ENCODE assay signal across 9 cellular contexts in genomic region chr5:91293131-91293530, GRCh38.
DNase-seq lines count a peak whose midpoint lies in the region; ATAC-seq, FAIRE-seq and TF ChIP-seq lines count a peak whose summit lies in the region.
"Had no signal": no experiment of that assay in that cellular context is flagged by ENCODE, and none has a peak within 500 bp of the region (broad histone marks: within the 10 kb centered on the region; RNA-seq: fewer than 3 reads in every experiment).

No MANE protein-coding gene starts in this region.

- in situ Hi-C loops in HepG2 (cut with HindIII; ENCODE audit: extremely low pct_ligation_motif_present, low pct_unique_long_range_greater_than_20kb): no loop called here

- TF ChIP-seq CTCF in HepG2 (CRISPR knock-in tag; IDR thresholded peaks at IDR 0.05) (no peak), breast epithelium (IDR thresholded peaks at IDR 0.05) (no peak)

- TF ChIP-seq POLR2A in GM12892 (IDR thresholded peaks at IDR 0.05; ENCODE audit: low read depth, low read length) (no peak), HepG2 (IDR thresholded peaks at IDR 0.05; ENCODE audit: insufficient read depth in 1 of 2, low read depth in 2 of 2, low read length in 2 of 2) (no peak), breast epithelium (IDR thresholded peaks at IDR 0.05) (no peak)

- H3K9ac ChIP-seq in HepG2 (ENCODE audit: insufficient read depth, low read depth, low read length): no peak overlapping the region

- H3K36me3 ChIP-seq in HepG2 (replicated peaks in 1 of 2; ENCODE audit: control insufficient read depth in 1 of 2, insufficient read depth in 2 of 2, low read length in 2 of 2) (no peaks in the 10 kb centered on the region), breast epithelium (no peaks in the 10 kb centered on the region)

- no peaks in the 10 kb centered on the region for H3K79me2 ChIP-seq in HepG2 (ENCODE audit: insufficient read depth, low read length)

- POLR2A ChIA-PET in HepG2 (lab: Yijun Ruan, JAX): no interaction called here

- TF ChIP-seq EP300 in HepG2 (IDR thresholded peaks at IDR 0.05; ENCODE audit: low read depth in 2 of 2, low read length in 2 of 2) (no peak), HepG2 (CRISPR knock-in tag; IDR thresholded peaks at IDR 0.05; ENCODE audit: borderline replicate concordance) (no peak)

- no peaks in the 10 kb centered on the region for H3K4me1 ChIP-seq in HepG2 (ENCODE audit: insufficient read depth, low read length)
- H3K4me1 ChIP-seq in breast epithelium: peaks cover 0 to 3% of the 10 kb centered on the region in 2 donors

- FAIRE-seq in GM12892 (lab: Jason Lieb, UNC): peak; percentile 48
- no peak for FAIRE-seq in HepG2 (lab: Jason Lieb, UNC)

- no peak overlapping the region for H3K4me2 ChIP-seq in HepG2 (ENCODE audit: low read depth, low read length)

- CTCF ChIA-PET in HepG2 (lab: Yijun Ruan, JAX; ENCODE audit: low intra/inter-chr PET ratio, low total read pairs): no interaction called here

- TF ChIP-seq RAD21 in HepG2 (CRISPR knock-in tag; IDR thresholded peaks at IDR 0.05): no peak

- BruUV-seq in HepG2 (replicated peaks; lab: Mats Ljungman, UMichigan): no TSS peak

- ATAC-seq in GM21619 (IDR thresholded peaks at IDR 0.05; ENCODE audit: unreplicated experiment) (peak; percentile 99), HG03571 (IDR thresholded peaks at IDR 0.05; ENCODE audit: unreplicated experiment) (peak; percentile 90), HepG2 (no peak)
- ATAC-seq: left cardiac atrium had no signal

- H3K9me3 ChIP-seq in HepG2 (ENCODE audit: low read length) (no peaks in the 10 kb centered on the region), breast epithelium (no peaks in the 10 kb centered on the region)

- H3K4me3 ChIP-seq in HepG2 (replicated peaks in 1 of 3; ENCODE audit: insufficient read depth in 1 of 3, low read depth in 2 of 3, low read length in 3 of 3) (no peak overlapping the region), breast epithelium (no peak overlapping the region)

- H2AFZ ChIP-seq in HepG2 (ENCODE audit: low read length): no peak overlapping the region

- intact Hi-C loops in HepG2 (cut with micrococcal nuclease; ENCODE audit: unreplicated experiment) (no loop called here), breast epithelium (cut with DNase I; ENCODE audit: low total_unique reads) (no loop called here)

- H3K27ac ChIP-seq in HepG2 (ENCODE audit: extremely low read length, insufficient read depth, low read length) (no peak overlapping the region), breast epithelium (no peak overlapping the region)

- no peaks in the 10 kb centered on the region for H4K20me1 ChIP-seq in HepG2 (ENCODE audit: insufficient read depth, low read length)

- no peaks in the 10 kb centered on the region; a peak in 1 of 5 replicates for H3K27me3 ChIP-seq in HepG2 (ENCODE audit: control insufficient read depth in 1 of 2, insufficient read depth in 2 of 2, low read length in 2 of 2)
- H3K27me3 ChIP-seq in breast epithelium: no peaks in the 10 kb centered on the region

- DNase-seq in GM12892 (ENCODE audit: insufficient read length) (no peak), fibroblast of peridontal ligament (ENCODE audit: extremely low read depth) (peak; percentile 30), HepG2 (ENCODE audit: low spot score) (no peak), AML-193 (lab: John Stamatoyannopoulos, UW) (no peak), GOT3 (lab: John Stamatoyannopoulos, UW) (no peak), breast epithelium (ENCODE audit: low spot score in 2 of 2) (no peak)
- DNase-seq: left cardiac atrium had no signal

TF ChIP-seq in HepG2, 621 proteins besides CTCF, POLR2A, EP300 and RAD21:
- TF ChIP-seq ZNF878 (CRISPR knock-in tag; IDR thresholded peaks at IDR 0.05): no peak
- no peak for TF ChIP-seq JARID2 (CRISPR knock-in tag; IDR thresholded peaks at IDR 0.05; ENCODE audit: insufficient replicate concordance)
- no peak for TF ChIP-seq GMEB1 (CRISPR knock-in tag; IDR thresholded peaks at IDR 0.05; ENCODE audit: borderline replicate concordance)
- TF ChIP-seq TCF7L2 (IDR thresholded peaks at IDR 0.05; ENCODE audit: low read depth, low read length): no peak
